ENCODE assay signal across 20 cellular contexts in the genomic region with DNA sequence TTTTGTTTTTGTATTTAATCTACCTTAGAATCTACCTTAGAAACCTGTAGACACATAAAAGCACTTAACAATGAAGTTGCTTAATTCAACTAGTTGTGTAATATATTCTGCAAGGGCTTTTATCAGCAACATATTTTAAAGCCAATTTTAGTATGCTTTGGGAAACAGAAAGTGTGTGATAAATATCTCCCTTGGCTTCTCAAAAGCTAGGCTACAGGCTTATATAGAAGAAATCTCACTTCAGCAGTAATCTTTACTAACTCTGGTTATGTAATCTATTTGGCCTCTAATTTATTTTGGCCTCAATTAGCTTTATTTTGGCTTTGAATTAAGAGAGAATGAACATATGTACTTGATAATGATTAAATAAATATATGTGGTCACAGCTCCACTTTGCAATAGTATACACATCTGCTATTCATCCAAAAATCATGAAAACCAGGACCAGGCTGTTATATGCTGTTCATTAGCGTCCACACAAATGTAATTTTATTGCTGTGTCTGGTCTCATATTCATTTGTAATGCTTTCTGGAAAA. TPM values are rescaled to one million over a fixed set of nuclear protein-coding genes. Genes with fewer than 3 reads are reported as not detected.
DNase-seq lines count a peak whose midpoint lies in the region; ATAC-seq and TF ChIP-seq lines count a peak whose summit lies in the region.
"Had no signal": no experiment of that assay in that cellular context is flagged by ENCODE, and none has a peak within 500 bp of the region (broad histone marks: within the 10 kb centered on the region; RNA-seq: fewer than 3 reads in every experiment).

No MANE protein-coding gene starts in this region.

- H3K4me3 ChIP-seq in IMR-90 (ENCODE audit: insufficient read depth, low read depth, low read length), result no peak overlapping the region
- no peak overlapping the region for H3K4me3 ChIP-seq in SK-N-SH (ENCODE audit: low read depth in 2 of 2, low read length in 1 of 2)
- H3K4me3 ChIP-seq in fibroblast of pulmonary artery (replicated peaks; ENCODE audit: low read depth, low read length), result no peak overlapping the region
- H3K4me3 ChIP-seq: neural progenitor cell, thyroid gland had no signal

- H2BK20ac ChIP-seq in IMR-90 (ENCODE audit: low read depth, low read length), result no peak overlapping the region

- POLR2A ChIA-PET in IMR-90 (lab: Charles Lee; ENCODE audit: unreplicated experiment) (no interaction called here), SK-N-SH (lab: Yijun Ruan, JAX) (interaction anchor here (1.0 to 3.1 kb wide), 2 partner anchors 37 to 120 kb away, joined by 3 to 13 read pairs; partner anchors contain the start of genes LRP6 and MANSC1)

- H3K23ac ChIP-seq in IMR-90 (ENCODE audit: low read depth, low read length), result no peak overlapping the region

- peaks cover 66% of the 10 kb centered on the region for H3K36me3 Mint-ChIP-seq in nephron progenitor cell (ENCODE audit: low read depth)
- H3K36me3 Mint-ChIP-seq in activated T-cell treated with anti-CD3 and anti-CD28 coated beads, Interleukin-2, amount 50 U/mL, for 72 hours (ENCODE audit: insufficient read depth in 2 of 2), result peaks cover 3 to 7% of the 10 kb centered on the region in 2 donors
- H3K36me3 Mint-ChIP-seq: activated naive CD8-positive, alpha-beta T cell treated with anti-CD3 and anti-CD28 coated beads, Interleukin-2, amount 10 ng/mL, durations not matched to agents 7 days and 5 days had no signal

- H3K9me2 ChIP-seq in SK-N-SH, result no peaks in the 10 kb centered on the region

- TF ChIP-seq CTCF in IMR-90 (conservative IDR thresholded peaks at IDR 0.05; ENCODE audit: low read depth, low read length) (no peak), SK-N-SH (IDR thresholded peaks at IDR 0.05) (no peak), fibroblast of pulmonary artery (IDR thresholded peaks at IDR 0.05; ENCODE audit: low read length, missing control alignments) (no peak), nephron progenitor cell (IDR thresholded peaks at IDR 0.05) (no peak)

- H4K5ac ChIP-seq in IMR-90 (ENCODE audit: low read depth, low read length), result no peak overlapping the region

- no peaks in the 10 kb centered on the region for H3K27me3 Mint-ChIP-seq in nephron progenitor cell (ENCODE audit: low read depth, poor library complexity)
- peaks cover 6% of the 10 kb centered on the region for H3K27me3 Mint-ChIP-seq in activated T-cell treated with anti-CD3 and anti-CD28 coated beads, Interleukin-2, amount 50 U/mL, for 72 hours (ENCODE audit: low read depth)

- H3K27ac ChIP-seq in IMR-90 (ENCODE audit: insufficient read depth, low read length) (no peak overlapping the region), SK-N-SH (ENCODE audit: low read depth in 2 of 2, low read length in 1 of 2) (peak overlapping the region; percentile 20 to 80; a peak in 3 of 4 replicates)
- H3K27ac ChIP-seq: neural progenitor cell, thyroid gland had no signal

- H3K9me1 ChIP-seq in IMR-90 (ENCODE audit: insufficient read depth, low read length), result peaks cover 8% of the 10 kb centered on the region; the same call in 1 of the 2 replicates

- peaks cover 14% of the 10 kb centered on the region for H3F3A ChIP-seq in SK-N-SH (replicated peaks; ENCODE audit: insufficient read depth)

- intact Hi-C loops in IMR-90 (cut with micrococcal nuclease), result no loop called here

- H3K36me3 ChIP-seq in IMR-90 (ENCODE audit: control insufficient read depth, insufficient read depth, low read length) (no peaks in the 10 kb centered on the region), SK-N-SH (replicated peaks in 1 of 2; ENCODE audit: control insufficient read depth in 1 of 2, insufficient read depth in 2 of 2, low read length in 1 of 2) (peaks cover 0 to 4% of the 10 kb centered on the region in 2 experiments)
- H3K36me3 ChIP-seq: neural progenitor cell, thyroid gland had no signal

- no peak overlapping the region for H3K18ac ChIP-seq in IMR-90 (ENCODE audit: low read depth, low read length)

- no CpG with 5 or more reads among the region's 1 CpG for WGBS in IMR-90 (ENCODE audit: extremely low coverage in 2 of 2, insufficient read length in 1 of 2), 2 experiments
- WGBS in SK-N-SH (ENCODE audit: low lambda C conversion rate), result 42% methylated on average over 1 of the region's 1 CpG

- H2AK5ac ChIP-seq in IMR-90 (ENCODE audit: low read depth, low read length), result no peak overlapping the region

- no peak overlapping the region for H2AFZ ChIP-seq in IMR-90 (replicated peaks; ENCODE audit: low read length, poor library complexity)
- H2AFZ ChIP-seq in SK-N-SH (ENCODE audit: low read depth), result no peak overlapping the region
- H2AFZ ChIP-seq: neural progenitor cell had no signal

- dilution Hi-C loops in IMR-90 (cut with HindIII; ENCODE audit: low sequenced_read_pairs, unreplicated experiment), result no loop called here

- in situ Hi-C loops in IMR-90 (cut with MboI; ENCODE audit: low sequenced_read_pairs), result no loop called here

- no peak overlapping the region for H3K14ac ChIP-seq in IMR-90 (replicated peaks; ENCODE audit: low read depth, low read length)

- peak overlapping the region; percentile 39 for H3K27ac Mint-ChIP-seq in nephron progenitor cell
- no peak overlapping the region for H3K27ac Mint-ChIP-seq in activated T-cell treated with anti-CD3 and anti-CD28 coated beads, Interleukin-2, amount 50 U/mL, for 72 hours
- H3K27ac Mint-ChIP-seq: activated B cell treated with CpG ODN at 0.5 μM for 24 hours; activated naive CD8-positive, alpha-beta T cell treated with anti-CD3 and anti-CD28 coated beads, Interleukin-2, amount 10 ng/mL, durations not matched to agents 7 days and 5 days; CD4-positive, alpha-beta memory T cell; neural progenitor cell; stimulated activated naive CD8-positive, alpha-beta T cell treated with anti-CD3 and anti-CD28 coated beads, Interleukin-15, Interleukin-2, amounts not matched to agents 100 ng/mL and 50 ng/mL, for 24 hours had no signal

- no peak overlapping the region for H3K4ac ChIP-seq in IMR-90 (ENCODE audit: low read depth, low read length)

- H3K9me3 Mint-ChIP-seq in nephron progenitor cell, result peaks cover 26% of the 10 kb centered on the region
- H3K9me3 Mint-ChIP-seq in activated T-cell treated with anti-CD3 and anti-CD28 coated beads, Interleukin-2, amount 50 U/mL, for 72 hours, result peaks cover 3 to 5% of the 10 kb centered on the region in 2 donors

- TF ChIP-seq POLR2A in IMR-90 (IDR thresholded peaks at IDR 0.05; ENCODE audit: low read depth, low read length), result no peak

- H2BK120ac ChIP-seq in IMR-90 (ENCODE audit: low read depth, low read length), result no peak overlapping the region

- H3K4me3 Mint-ChIP-seq in nephron progenitor cell, result no peak overlapping the region
- H3K4me3 Mint-ChIP-seq in activated T-cell treated with anti-CD3 and anti-CD28 coated beads, Interleukin-2, amount 50 U/mL, for 72 hours, result no peak overlapping the region
- H3K4me3 Mint-ChIP-seq: activated B cell treated with CpG ODN at 0.5 μM for 24 hours; activated naive CD8-positive, alpha-beta T cell treated with anti-CD3 and anti-CD28 coated beads, Interleukin-2, amount 10 ng/mL, durations not matched to agents 7 days and 5 days; CD4-positive, alpha-beta memory T cell; neural progenitor cell; stimulated activated naive CD8-positive, alpha-beta T cell treated with anti-CD3 and anti-CD28 coated beads, Interleukin-15, Interleukin-2, amounts not matched to agents 100 ng/mL and 50 ng/mL, for 24 hours had no signal

- peaks cover 4% of the 10 kb centered on the region for H3K4me1 ChIP-seq in IMR-90 (ENCODE audit: control insufficient read depth, insufficient read depth, low read length)
- H3K4me1 ChIP-seq in SK-N-SH (ENCODE audit: control insufficient read depth in 1 of 2, insufficient read depth in 2 of 2, low read depth in 1 of 2, low read length in 1 of 2), result peaks cover 19 to 20% of the 10 kb centered on the region in 2 experiments; a peak in 3 of 4 replicates

- H2AK9ac ChIP-seq in IMR-90 (replicated peaks; ENCODE audit: low read depth, low read length, poor library complexity), result no peak overlapping the region

- CTCF ChIA-PET in IMR-90 (lab: Yijun Ruan, JAX), result no interaction called here
- CTCF ChIA-PET in SK-N-SH (lab: Yijun Ruan, JAX), result interaction anchor here (0.6 to 1.7 kb wide), 4 partner anchors 10 to 36 kb away, joined by 3 to 8 read pairs (median 3); no protein-coding TSS in a partner anchor

- no peak for TF ChIP-seq RAD21 in IMR-90 (IDR thresholded peaks at IDR 0.05; ENCODE audit: low read length)
- no peak; the same call in 1 of the 2 replicates for TF ChIP-seq RAD21 in SK-N-SH (IDR thresholded peaks at IDR 0.05; ENCODE audit: low read length)

- peak in 1 of 2 experiments; percentile 88; a peak in 2 of 4 replicates for TF ChIP-seq EP300 in SK-N-SH (IDR thresholded peaks at IDR 0.05; ENCODE audit: borderline replicate concordance in 1 of 2, low read depth in 1 of 2, low read length in 1 of 2)

- H4K20me1 ChIP-seq in IMR-90 (ENCODE audit: insufficient read depth, low read length) (peaks cover 48% of the 10 kb centered on the region), SK-N-SH (ENCODE audit: insufficient read depth) (peaks cover 54% of the 10 kb centered on the region)

- peaks cover 98% of the 10 kb centered on the region for H3K79me2 ChIP-seq in SK-N-SH (ENCODE audit: insufficient read depth)

- no peak overlapping the region for H4K8ac ChIP-seq in IMR-90 (ENCODE audit: low read depth in 2 of 2, low read length in 2 of 2)

- H2BK5ac ChIP-seq in IMR-90 (ENCODE audit: low read depth, low read length, poor library complexity, severe bottlenecking), result no peak overlapping the region

- ATAC-seq in IMR-90 (ENCODE audit: low read depth), result peak; percentile 27; the same call in 1 of the 2 replicates
- ATAC-seq in activated T-cell treated with anti-CD3 and anti-CD28 coated beads, Interleukin-2, amount 50 U/mL, for 72 hours (replicated peaks in 1 of 2), result no peak
- ATAC-seq: Right ventricle myocardium inferior, sciatic nerve had no signal

- no peak overlapping the region for H3K4me2 ChIP-seq in IMR-90 (ENCODE audit: low read depth, low read length)
- H3K4me2 ChIP-seq in SK-N-SH, result no peak overlapping the region
- H3K4me2 ChIP-seq: neural progenitor cell had no signal

- peaks cover 26% of the 10 kb centered on the region for H3K4me1 Mint-ChIP-seq in nephron progenitor cell
- H3K4me1 Mint-ChIP-seq in activated T-cell treated with anti-CD3 and anti-CD28 coated beads, Interleukin-2, amount 50 U/mL, for 72 hours (ENCODE audit: low read depth), result peaks cover 5% of the 10 kb centered on the region
- H3K4me1 Mint-ChIP-seq: activated B cell treated with CpG ODN at 0.5 μM for 24 hours; activated naive CD8-positive, alpha-beta T cell treated with anti-CD3 and anti-CD28 coated beads, Interleukin-2, amount 10 ng/mL, durations not matched to agents 7 days and 5 days had no signal

- no peak overlapping the region for H4K91ac ChIP-seq in IMR-90 (ENCODE audit: insufficient read depth, low read depth, low read length)

- BruUV-seq in IMR-90 (replicated peaks; lab: Mats Ljungman, UMichigan), result no TSS peak

- peaks cover 3% of the 10 kb centered on the region for H3K9me3 ChIP-seq in IMR-90 (ENCODE audit: control insufficient read depth, insufficient read depth, low read length)
- H3K9me3 ChIP-seq in SK-N-SH, result no peaks in the 10 kb centered on the region
- H3K9me3 ChIP-seq: thyroid gland had no signal

- H3K9ac ChIP-seq in IMR-90 (ENCODE audit: low read depth, low read length) (no peak overlapping the region), SK-N-SH (no peak overlapping the region)
- H3K9ac ChIP-seq: neural progenitor cell had no signal

- no peak overlapping the region for H3K56ac ChIP-seq in IMR-90 (ENCODE audit: extremely low read depth, insufficient read depth, low read length)

- peaks cover 34 to 57% of the 10 kb centered on the region in 2 experiments for H3K79me1 ChIP-seq in IMR-90 (ENCODE audit: low read depth in 1 of 2, low read length in 2 of 2)

- no peaks in the 10 kb centered on the region for H3K27me3 ChIP-seq in IMR-90 (ENCODE audit: control insufficient read depth, insufficient read depth, low read length)
- H3K27me3 ChIP-seq in SK-N-SH (ENCODE audit: insufficient read depth), result no peaks in the 10 kb centered on the region
- H3K27me3 ChIP-seq: neural progenitor cell, thyroid gland had no signal

- DNase-seq in IMR-90 (peak; percentile 23), SK-N-SH (peak; percentile 69), fibroblast of pulmonary artery (ENCODE audit: low read depth) (peak; percentile 27), nephron progenitor cell (no peak), C1 segment of cervical spinal cord (lab: John Stamatoyannopoulos, UW) (no peak)
- no peak for DNase-seq in activated T-cell treated with anti-CD3 and anti-CD28 coated beads, Interleukin-2, amount 50 U/mL, for 72 hours
- no peak for DNase-seq in stimulated activated CD4-positive, alpha-beta T cell treated with anti-CD3 and anti-CD28 coated beads, Interleukin-4, amount 100 ng/mL, for 1 hour
- DNase-seq: activated B cell treated with CpG ODN at 0.5 μM for 24 hours; activated CD4-positive, alpha-beta T cell treated with anti-CD3 and anti-CD28 coated beads, Interleukin-2, amount 50 U/mL, for 48 hours; activated naive CD8-positive, alpha-beta T cell treated with anti-CD3 and anti-CD28 coated beads, Interleukin-2, amount 10 ng/mL, durations not matched to agents 7 days and 5 days; CD4-positive, alpha-beta memory T cell; kidney; MM.1S; NCI-H1436; NCI-H510A treated with DMSO at 0.1 percent for 48 hours; thyroid gland had no signal

- no peak overlapping the region for H2BK15ac ChIP-seq in IMR-90 (ENCODE audit: low read depth, low read length)

RNA-seq across cellular contexts. Expression of gene LRP6, which starts 37.2 kb away (rescaled TPM):
- total RNA-seq in IMR-90 (2012; rRNA removed), result 32.1 and 41.4 TPM in 2 replicates
- 14.2 and 18.5 TPM in 2 replicates for polyA plus RNA-seq in IMR-90 (2012; rRNA removed)
- 4.7 and 5.9 TPM in 2 replicates for polyA plus RNA-seq in IMR-90 (2012; cell fraction: cytosol; rRNA removed)
- polyA plus RNA-seq in IMR-90 (2012; cell fraction: nucleus; rRNA removed; ENCODE audit: low replicate concordance), result 9.9 and 27.4 TPM in 2 replicates
- 13.7 and 15.3 TPM in 2 replicates for polyA plus RNA-seq in SK-N-SH (2012; rRNA removed)
- 8.7 and 10.2 TPM in 2 replicates for polyA plus RNA-seq in SK-N-SH (2012; cell fraction: cytosol; rRNA removed)
- polyA plus RNA-seq in SK-N-SH (2012; cell fraction: nucleus; rRNA removed), result 25.5 and 41.7 TPM in 2 replicates
- 1 to 10 TPM; 2.6 to 3.7 TPM for total RNA-seq in activated T-cell treated with anti-CD3 and anti-CD28 coated beads, Interleukin-2, amount 50 U/mL, for 72 hours

Comparison
In these comparisons a context has a peak if more than half of its experiments do, and no peak if none do; other contexts are left out.
1. DNase-seq: peak in IMR-90 (single experiment), SK-N-SH (single experiment) and fibroblast of pulmonary artery (single experiment); none in nephron progenitor cell (single experiment), activated T-cell treated with anti-CD3 and anti-CD28 coated beads, Interleukin-2, amount 50 U/mL, for 72 hours (0 of 2), C1 segment of cervical spinal cord (0 of 14) and stimulated activated CD4-positive, alpha-beta T cell treated with anti-CD3 and anti-CD28 coated beads, Interleukin-4, amount 100 ng/mL, for 1 hour (single experiment).